8 cellular contexts compared by ENCODE assay signal in the genomic region with DNA sequence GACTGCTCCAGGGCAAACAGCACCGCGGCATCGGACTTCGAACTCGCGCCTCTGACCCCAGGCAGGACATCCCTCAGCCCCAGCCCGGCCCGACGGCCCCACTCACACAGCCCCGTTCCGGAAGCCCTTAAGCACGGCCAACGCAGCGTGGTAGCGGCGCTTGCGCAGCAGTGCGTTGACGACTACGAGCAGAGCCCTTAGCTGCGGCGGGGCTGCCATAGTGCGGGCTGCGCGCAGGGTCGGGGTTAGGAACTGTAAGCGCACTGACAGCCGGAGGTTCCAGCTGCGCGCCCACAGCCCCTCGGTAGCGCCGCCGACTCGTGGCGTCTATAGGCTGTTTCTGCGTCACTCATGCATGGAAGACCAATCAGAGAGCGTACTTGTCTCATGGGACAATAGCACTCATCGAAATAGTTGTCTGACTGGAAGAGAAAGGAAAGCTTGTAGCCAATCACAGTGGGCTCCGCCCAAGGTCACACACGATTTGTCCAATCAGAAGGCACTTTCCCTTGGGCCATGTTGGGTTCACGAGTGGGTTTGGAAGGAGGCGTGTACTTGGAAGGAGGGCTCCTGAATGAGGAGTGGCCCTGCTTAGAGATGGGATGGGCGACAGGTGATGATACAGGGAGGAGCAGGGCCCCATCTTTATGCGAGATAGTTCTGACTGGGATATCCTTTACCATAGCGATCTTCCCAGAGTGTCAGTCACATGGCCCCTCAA.
A peak's percentile ranks its signal among the peaks of the same experiment; 100 is the strongest.
DNase-seq lines count a peak whose midpoint lies in the region; ATAC-seq, FAIRE-seq and TF ChIP-seq lines count a peak whose summit lies in the region.

A gene with protein sequence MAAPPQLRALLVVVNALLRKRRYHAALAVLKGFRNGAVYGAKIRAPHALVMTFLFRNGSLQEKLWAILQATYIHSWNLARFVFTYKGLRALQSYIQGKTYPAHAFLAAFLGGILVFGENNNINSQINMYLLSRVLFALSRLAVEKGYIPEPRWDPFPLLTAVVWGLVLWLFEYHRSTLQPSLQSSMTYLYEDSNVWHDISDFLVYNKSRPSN (minus strand): TSS at position 322 of the 721 bp plus-strand sequence. CDS start 103 bp downstream, at position 219.

- no peak for TF ChIP-seq CTCF in AG04449 (IDR thresholded peaks at IDR 0.05; ENCODE audit: insufficient read depth, low read length, missing control alignments)

- ATAC-seq in GM18907 (IDR thresholded peaks at IDR 0.05; ENCODE audit: unreplicated experiment) (peak; percentile 92), HG03139 (IDR thresholded peaks at IDR 0.05; ENCODE audit: unreplicated experiment) (peak; percentile 96)

- CTCF ChIA-PET in AG04449 (lab: Yijun Ruan, JAX) = interaction anchor here (0.7 to 1.6 kb wide), 6 partner anchors 10 to 52 kb away, joined by 3 to 6 read pairs (median 3); a partner anchor contains a TSS

- peak; percentile 99 for FAIRE-seq in islet of Langerhans (lab: Jason Lieb, UNC)

- POLR2A ChIA-PET in AG04449 (lab: Yijun Ruan, JAX) = interaction anchor here (0.8 to 1.7 kb wide), 4 partner anchors 9 to 51 kb away, joined by 3 to 7 read pairs (median 3); no protein-coding TSS in a partner anchor

- peak; percentile 92 for DNase-seq in AG04449 (ENCODE audit: low read depth, low spot score)
- peak; percentile 99 for DNase-seq in NCI-H226
- peak; percentile 81 for DNase-seq in activated CD4-positive, CD25-positive, alpha-beta regulatory T cell treated with anti-CD3 and anti-CD28 coated beads, Interleukin-2, amount 50 U/mL, for 16 hours (ENCODE audit: low read depth, low spot score)
- DNase-seq in cerebellar cortex (ENCODE audit: low spot score) = peak; percentile 99
- peak; percentile 73 for DNase-seq in stimulated activated CD4-positive, alpha-beta T cell treated with anti-CD3 and anti-CD28 coated beads, Interleukin-12 subunit alpha, Interleukin-12 subunit beta, amount 100 ng/mL, for 4 hours

- peak within 1 kb of the TSS; percentile 97 for H3K4me3 ChIP-seq in AG04449 (ENCODE audit: low read depth, low read length)

Comparison
In these comparisons a context has a peak if more than half of its experiments do, and no peak if none do; other contexts are left out.
1. Peak in every context shown above with its lines: DNase-seq, ATAC-seq and H3K4me3 ChIP-seq.